In the genomic region with DNA sequence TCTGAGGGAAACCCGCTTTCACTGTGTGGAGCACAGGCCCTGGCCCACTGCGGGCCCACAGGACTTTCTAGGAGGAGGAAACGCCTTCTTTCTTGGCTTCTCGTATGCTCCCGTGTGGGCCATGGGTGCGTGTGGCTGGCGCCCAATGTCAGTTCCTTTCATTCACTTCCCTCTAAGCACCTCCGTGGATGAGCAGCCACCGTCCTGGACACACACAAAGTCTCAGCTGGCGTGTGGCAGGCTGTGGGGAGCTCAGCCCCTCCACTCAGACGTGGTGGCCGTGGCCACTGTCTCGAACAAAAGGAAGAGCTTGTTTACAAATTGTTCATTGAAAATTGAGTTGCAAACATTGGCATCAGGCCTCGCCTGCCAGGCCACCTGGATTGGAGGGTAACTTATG, we compare ENCODE assay signal across 29 cellular contexts.
"Had no signal": no experiment of that assay in that cellular context is flagged by ENCODE, and none has a peak within 500 bp of the region (broad histone marks: within the 10 kb centered on the region; RNA-seq: fewer than 3 reads in every experiment).

No MANE protein-coding gene starts in this region.

- H3K4me3 Mint-ChIP-seq: activated CD4-positive, alpha-beta memory T cell treated with anti-CD3 and anti-CD28 coated beads for 36 hours; activated CD4-positive, alpha-beta T cell treated with anti-CD3 and anti-CD28 coated beads for 36 hours; activated CD4-positive, alpha-beta T cell treated with anti-CD3 and anti-CD28 coated beads, Interleukin-2, amount 10 ng/mL, durations not matched to agents 24 days and 14 days; activated CD8-positive, alpha-beta memory T cell treated with anti-CD3 and anti-CD28 coated beads, Interleukin-2, amount 10 ng/mL, durations not matched to agents 7 days and 5 days; activated CD8-positive, alpha-beta T cell treated with anti-CD3 and anti-CD28 coated beads, Interleukin-2, amount 10 ng/mL, durations not matched to agents 7 days and 5 days; activated naive CD4-positive, alpha-beta T cell treated with anti-CD3 and anti-CD28 coated beads, Interleukin-2, amount 10 ng/mL, durations not matched to agents 7 days and 5 days; activated naive CD8-positive, alpha-beta T cell treated with anti-CD3 and anti-CD28 coated beads, Interleukin-2, amount 10 ng/mL, durations not matched to agents 7 days and 5 days; activated T-cell treated with anti-CD3 and anti-CD28 coated beads, Interleukin-2, amount 50 U/mL, for 72 hours; central memory CD8-positive, alpha-beta T cell; effector memory CD8-positive, alpha-beta T cell had no signal

- H3K27ac ChIP-seq: brain microvascular endothelial cell, esophagus squamous epithelium, gastroesophageal sphincter, heart right ventricle had no signal

- H3K4me1 ChIP-seq: esophagus squamous epithelium, gastroesophageal sphincter, heart right ventricle had no signal

- DNase-seq: activated CD4-positive, alpha-beta memory T cell treated with anti-CD3 and anti-CD28 coated beads for 36 hours; activated CD4-positive, alpha-beta T cell treated with anti-CD3 and anti-CD28 coated beads for 36 hours; activated CD4-positive, alpha-beta T cell treated with anti-CD3 and anti-CD28 coated beads, Interleukin-2, amount 10 ng/mL, durations not matched to agents 24 days and 14 days; activated CD4-positive, CD25-positive, alpha-beta regulatory T cell; activated CD4-positive, CD25-positive, alpha-beta regulatory T cell treated with anti-CD3 and anti-CD28 coated beads, Interleukin-2, amount 50 U/mL, for 72 hours; activated CD8-positive, alpha-beta memory T cell treated with anti-CD3 and anti-CD28 coated beads, Interleukin-2, amount 10 ng/mL, durations not matched to agents 7 days and 5 days; activated CD8-positive, alpha-beta memory T cell treated with anti-CD3 and anti-CD28 coated beads, Interleukin-2, amount 50 U/mL, for 4 hours; activated CD8-positive, alpha-beta T cell treated with anti-CD3 and anti-CD28 coated beads, Interleukin-2, amount 10 ng/mL, durations not matched to agents 7 days and 5 days; activated gamma-delta T cell; activated naive CD4-positive, alpha-beta T cell; activated naive CD4-positive, alpha-beta T cell treated with anti-CD3 and anti-CD28 coated beads, Interleukin-2, amount 10 ng/mL, durations not matched to agents 7 days and 5 days; activated naive CD8-positive, alpha-beta T cell treated with anti-CD3 and anti-CD28 coated beads, Interleukin-2, amount 10 ng/mL, durations not matched to agents 7 days and 5 days; activated T-cell treated with anti-CD3 and anti-CD28 coated beads, Interleukin-2, amount 50 U/mL, for 1 hour; activated T-cell treated with anti-CD3 and anti-CD28 coated beads, Interleukin-2, amount 50 U/mL, for 72 hours; brain microvascular endothelial cell; cortex of kidney; dermis blood vessel endothelial cell; effector CD4-positive, alpha-beta T cell; effector memory CD8-positive, alpha-beta T cell; erythroblast; esophagus squamous epithelium; foreskin melanocyte; heart right ventricle; T-helper 2 cell had no signal

- H3K36me3 ChIP-seq: brain microvascular endothelial cell, esophagus squamous epithelium, gastroesophageal sphincter, heart right ventricle had no signal

- FAIRE-seq: astrocyte, bronchial epithelial cell had no signal

- H3K36me3 Mint-ChIP-seq: activated CD4-positive, alpha-beta memory T cell treated with anti-CD3 and anti-CD28 coated beads for 36 hours; activated CD8-positive, alpha-beta memory T cell treated with anti-CD3 and anti-CD28 coated beads, Interleukin-2, amount 10 ng/mL, durations not matched to agents 7 days and 5 days; activated naive CD4-positive, alpha-beta T cell treated with anti-CD3 and anti-CD28 coated beads, Interleukin-2, amount 10 ng/mL, durations not matched to agents 7 days and 5 days; activated naive CD8-positive, alpha-beta T cell treated with anti-CD3 and anti-CD28 coated beads, Interleukin-2, amount 10 ng/mL, durations not matched to agents 7 days and 5 days had no signal

- H3K9me3 ChIP-seq: esophagus squamous epithelium, gastroesophageal sphincter, heart right ventricle had no signal

- ATAC-seq: activated CD4-positive, alpha-beta T cell treated with anti-CD3 and anti-CD28 coated beads for 36 hours; activated CD8-positive, alpha-beta memory T cell treated with anti-CD3 and anti-CD28 coated beads, Interleukin-2, amount 10 ng/mL, durations not matched to agents 7 days and 5 days; activated CD8-positive, alpha-beta T cell treated with anti-CD3 and anti-CD28 coated beads, Interleukin-2, amount 10 ng/mL, durations not matched to agents 7 days and 5 days; activated naive CD4-positive, alpha-beta T cell treated with anti-CD3 and anti-CD28 coated beads, Interleukin-2, amount 50 U/mL, for 72 hours; activated T-cell treated with anti-CD3 and anti-CD28 coated beads, Interleukin-2, amount 50 U/mL, for 72 hours; effector memory CD8-positive, alpha-beta T cell; gastroesophageal sphincter had no signal

- H3K27ac Mint-ChIP-seq: activated CD4-positive, alpha-beta memory T cell treated with anti-CD3 and anti-CD28 coated beads for 36 hours; activated CD4-positive, alpha-beta T cell treated with anti-CD3 and anti-CD28 coated beads for 36 hours; activated CD4-positive, alpha-beta T cell treated with anti-CD3 and anti-CD28 coated beads, Interleukin-2, amount 10 ng/mL, durations not matched to agents 24 days and 14 days; activated CD8-positive, alpha-beta memory T cell treated with anti-CD3 and anti-CD28 coated beads, Interleukin-2, amount 10 ng/mL, durations not matched to agents 7 days and 5 days; activated CD8-positive, alpha-beta T cell treated with anti-CD3 and anti-CD28 coated beads, Interleukin-2, amount 10 ng/mL, durations not matched to agents 7 days and 5 days; activated naive CD4-positive, alpha-beta T cell treated with anti-CD3 and anti-CD28 coated beads, Interleukin-2, amount 10 ng/mL, durations not matched to agents 7 days and 5 days; activated naive CD4-positive, alpha-beta T cell treated with anti-CD3 and anti-CD28 coated beads, Interleukin-2, amount 50 U/mL, for 72 hours; activated naive CD8-positive, alpha-beta T cell treated with anti-CD3 and anti-CD28 coated beads, Interleukin-2, amount 10 ng/mL, durations not matched to agents 7 days and 5 days; activated T-cell treated with anti-CD3 and anti-CD28 coated beads, Interleukin-2, amount 50 U/mL, for 72 hours; effector memory CD8-positive, alpha-beta T cell had no signal

- H3K4me3 ChIP-seq: esophagus squamous epithelium, gastroesophageal sphincter, heart right ventricle had no signal

- H3K4me1 Mint-ChIP-seq: activated CD4-positive, alpha-beta T cell treated with anti-CD3 and anti-CD28 coated beads for 36 hours; activated CD4-positive, alpha-beta T cell treated with anti-CD3 and anti-CD28 coated beads, Interleukin-2, amount 10 ng/mL, durations not matched to agents 24 days and 14 days; activated CD8-positive, alpha-beta memory T cell treated with anti-CD3 and anti-CD28 coated beads, Interleukin-2, amount 10 ng/mL, durations not matched to agents 7 days and 5 days; activated naive CD4-positive, alpha-beta T cell treated with anti-CD3 and anti-CD28 coated beads, Interleukin-2, amount 10 ng/mL, durations not matched to agents 7 days and 5 days; activated naive CD8-positive, alpha-beta T cell treated with anti-CD3 and anti-CD28 coated beads, Interleukin-2, amount 10 ng/mL, durations not matched to agents 7 days and 5 days; central memory CD8-positive, alpha-beta T cell had no signal

- H3K9me3 Mint-ChIP-seq: activated CD4-positive, alpha-beta memory T cell treated with anti-CD3 and anti-CD28 coated beads for 36 hours; activated CD4-positive, alpha-beta T cell treated with anti-CD3 and anti-CD28 coated beads, Interleukin-2, amount 10 ng/mL, durations not matched to agents 24 days and 14 days; activated naive CD4-positive, alpha-beta T cell treated with anti-CD3 and anti-CD28 coated beads, Interleukin-2, amount 10 ng/mL, durations not matched to agents 7 days and 5 days; activated naive CD4-positive, alpha-beta T cell treated with anti-CD3 and anti-CD28 coated beads, Interleukin-2, amount 50 U/mL, for 72 hours; activated naive CD8-positive, alpha-beta T cell treated with anti-CD3 and anti-CD28 coated beads, Interleukin-2, amount 10 ng/mL, durations not matched to agents 7 days and 5 days; central memory CD8-positive, alpha-beta T cell; effector memory CD8-positive, alpha-beta T cell had no signal

- H3K27me3 Mint-ChIP-seq: activated CD4-positive, alpha-beta T cell treated with anti-CD3 and anti-CD28 coated beads, Interleukin-2, amount 10 ng/mL, durations not matched to agents 24 days and 14 days; activated CD8-positive, alpha-beta memory T cell treated with anti-CD3 and anti-CD28 coated beads, Interleukin-2, amount 10 ng/mL, durations not matched to agents 7 days and 5 days; activated naive CD4-positive, alpha-beta T cell treated with anti-CD3 and anti-CD28 coated beads, Interleukin-2, amount 10 ng/mL, durations not matched to agents 7 days and 5 days; activated naive CD8-positive, alpha-beta T cell treated with anti-CD3 and anti-CD28 coated beads, Interleukin-2, amount 10 ng/mL, durations not matched to agents 7 days and 5 days; effector memory CD8-positive, alpha-beta T cell had no signal
